ENCODE assay signal across 24 cellular contexts in the genomic region with DNA sequence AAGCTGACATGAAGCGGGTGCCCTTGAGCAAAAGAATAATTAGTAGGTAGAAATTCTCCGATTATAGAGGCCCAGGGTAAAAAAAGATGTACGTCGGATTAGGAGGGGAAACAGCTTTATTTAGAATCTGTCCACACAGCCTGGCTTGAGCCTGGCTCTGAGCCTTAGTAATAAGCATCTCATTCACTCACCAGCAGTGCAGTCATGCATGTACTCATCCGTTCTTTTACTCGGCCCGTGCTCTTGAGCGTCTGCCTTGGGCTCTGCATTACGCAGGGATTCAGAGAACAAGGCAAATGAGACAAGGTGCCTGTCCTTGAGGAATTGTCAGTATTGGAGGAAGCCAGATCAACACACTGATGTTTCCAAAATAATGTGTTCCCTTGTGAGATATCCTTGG.
"Had no signal": no experiment of that assay in that cellular context is flagged by ENCODE, and none has a peak within 500 bp of the region (broad histone marks: within the 10 kb centered on the region; RNA-seq: fewer than 3 reads in every experiment).

No MANE protein-coding gene starts in this region.

- H3K4me3 ChIP-seq: breast epithelium, esophagus muscularis mucosa, pancreas, spleen, tibial artery had no signal

- H3K9me3 ChIP-seq: breast epithelium, esophagus muscularis mucosa, neutrophil, pancreas, spleen, tibial artery had no signal

- DNase-seq: activated CD4-positive, alpha-beta memory T cell treated with anti-CD3 and anti-CD28 coated beads, Interleukin-2, amount 10 ng/mL, durations not matched to agents 7 days and 5 days; activated CD4-positive, alpha-beta T cell treated with anti-CD3 and anti-CD28 coated beads for 48 hours; activated CD4-positive, CD25-positive, alpha-beta regulatory T cell; activated naive CD4-positive, alpha-beta T cell treated with Interleukin-2 at 50 U/mL for 16 hours; activated naive CD8-positive, alpha-beta T cell treated with anti-CD3 and anti-CD28 coated beads, Interleukin-2, amount 10 ng/mL, durations not matched to agents 7 days and 5 days; activated T-cell treated with anti-CD3 and anti-CD28 coated beads, Interleukin-2, amount 50 U/mL, for 1 hour; aorta; cerebellar nuclear complex; effector CD8-positive, alpha-beta T cell; immature natural killer cell; kidney glomerular epithelial cell; mesendoderm; naive thymus-derived CD8-positive, alpha-beta T cell; pancreas; stimulated activated naive B cell treated with anti-CD40 and anti-IgM and Interleukin-4, amounts not matched to agents 10 μg/mL and 1 μg/mL and 100 μg/mL, for 72 hours; tibial artery had no signal

- H3K4me1 Mint-ChIP-seq: activated CD4-positive, alpha-beta memory T cell treated with anti-CD3 and anti-CD28 coated beads, Interleukin-2, amount 10 ng/mL, durations not matched to agents 7 days and 5 days; activated naive CD8-positive, alpha-beta T cell treated with anti-CD3 and anti-CD28 coated beads, Interleukin-2, amount 10 ng/mL, durations not matched to agents 7 days and 5 days; naive thymus-derived CD8-positive, alpha-beta T cell; stimulated activated naive B cell treated with anti-CD40 and anti-IgM and Interleukin-4, amounts not matched to agents 10 μg/mL and 1 μg/mL and 100 μg/mL, for 72 hours had no signal

- H3K27me3 ChIP-seq: breast epithelium, esophagus muscularis mucosa, neutrophil, pancreas, spleen, tibial artery had no signal

- FAIRE-seq: endothelial cell of umbilical vein, pancreas, TTC549 had no signal

- H3K27me3 Mint-ChIP-seq: activated CD4-positive, alpha-beta memory T cell treated with anti-CD3 and anti-CD28 coated beads, Interleukin-2, amount 10 ng/mL, durations not matched to agents 7 days and 5 days; activated naive CD8-positive, alpha-beta T cell treated with anti-CD3 and anti-CD28 coated beads, Interleukin-2, amount 10 ng/mL, durations not matched to agents 7 days and 5 days had no signal

- H3K27ac ChIP-seq: breast epithelium, esophagus muscularis mucosa, neutrophil, pancreas, spleen, tibial artery had no signal

- H3K36me3 Mint-ChIP-seq: activated naive CD8-positive, alpha-beta T cell treated with anti-CD3 and anti-CD28 coated beads, Interleukin-2, amount 10 ng/mL, durations not matched to agents 7 days and 5 days; naive thymus-derived CD8-positive, alpha-beta T cell; stimulated activated naive B cell treated with anti-CD40 and anti-IgM and Interleukin-4, amounts not matched to agents 10 μg/mL and 1 μg/mL and 100 μg/mL, for 72 hours had no signal

- H3K9me3 Mint-ChIP-seq: activated CD4-positive, alpha-beta memory T cell treated with anti-CD3 and anti-CD28 coated beads, Interleukin-2, amount 10 ng/mL, durations not matched to agents 7 days and 5 days; activated naive CD8-positive, alpha-beta T cell treated with anti-CD3 and anti-CD28 coated beads, Interleukin-2, amount 10 ng/mL, durations not matched to agents 7 days and 5 days; activated T-helper 2 cell treated with anti-CD3 and anti-CD28 coated beads, Interferon-gamma antibody, Interleukin-2, Interleukin-4, amounts not matched to agents 10 μg/mL and 5 μg/mL and 100 μg/mL, durations not matched to agents 14 hours and 24 hours and 36 hours; naive thymus-derived CD8-positive, alpha-beta T cell; stimulated activated naive B cell treated with anti-CD40 and anti-IgM and Interleukin-4, amounts not matched to agents 10 μg/mL and 1 μg/mL and 100 μg/mL, for 72 hours; T-helper 2 cell treated with Interferon-gamma antibody and Interleukin-4, amounts not matched to agents 5 μg/mL and 100 μg/mL, for 36 hours had no signal

- H3K27ac Mint-ChIP-seq: activated CD4-positive, alpha-beta memory T cell treated with anti-CD3 and anti-CD28 coated beads, Interleukin-2, amount 10 ng/mL, durations not matched to agents 7 days and 5 days; activated naive CD8-positive, alpha-beta T cell treated with anti-CD3 and anti-CD28 coated beads, Interleukin-2, amount 10 ng/mL, durations not matched to agents 7 days and 5 days; activated T-helper 2 cell treated with anti-CD3 and anti-CD28 coated beads, Interferon-gamma antibody, Interleukin-2, Interleukin-4, amounts not matched to agents 10 μg/mL and 5 μg/mL and 100 μg/mL, durations not matched to agents 14 hours and 24 hours and 36 hours; naive thymus-derived CD8-positive, alpha-beta T cell; stimulated activated naive B cell treated with anti-CD40 and anti-IgM and Interleukin-4, amounts not matched to agents 10 μg/mL and 1 μg/mL and 100 μg/mL, for 72 hours; T-helper 2 cell treated with Interferon-gamma antibody and Interleukin-4, amounts not matched to agents 5 μg/mL and 100 μg/mL, for 36 hours had no signal

- H3K4me3 Mint-ChIP-seq: activated CD4-positive, alpha-beta memory T cell treated with anti-CD3 and anti-CD28 coated beads, Interleukin-2, amount 10 ng/mL, durations not matched to agents 7 days and 5 days; activated naive CD8-positive, alpha-beta T cell treated with anti-CD3 and anti-CD28 coated beads, Interleukin-2, amount 10 ng/mL, durations not matched to agents 7 days and 5 days; immature natural killer cell; naive thymus-derived CD8-positive, alpha-beta T cell; stimulated activated naive B cell treated with anti-CD40 and anti-IgM and Interleukin-4, amounts not matched to agents 10 μg/mL and 1 μg/mL and 100 μg/mL, for 72 hours; T-helper 2 cell treated with Interferon-gamma antibody and Interleukin-4, amounts not matched to agents 5 μg/mL and 100 μg/mL, for 36 hours had no signal

- ATAC-seq: naive thymus-derived CD8-positive, alpha-beta T cell; pancreas; stimulated activated naive B cell treated with anti-CD40 and anti-IgM and Interleukin-4, amounts not matched to agents 10 μg/mL and 1 μg/mL and 100 μg/mL, for 72 hours had no signal
